Comparison of ENCODE assay signal across 8 cellular contexts in genomic region chr3:39809995-39810595, GRCh38. TPM values are rescaled to one million over a fixed set of nuclear protein-coding genes. Genes with fewer than 3 reads are reported as not detected.
DNase-seq lines count a peak whose midpoint lies in the region; ATAC-seq, FAIRE-seq and TF ChIP-seq lines count a peak whose summit lies in the region.

No MANE protein-coding gene starts in this region.

- H4K91ac ChIP-seq in H1 (replicated peaks; ENCODE audit: insufficient read length, low read length) = peak overlapping the region; percentile 64

- no peak for FAIRE-seq in H1 (lab: Jason Lieb, UNC)

- H3K4me2 ChIP-seq in H1 (ENCODE audit: insufficient read depth in 1 of 2, low read depth in 2 of 2, low read length in 2 of 2) = peak overlapping the region; percentile 89

- H3K27me3 Mint-ChIP-seq in naive thymus-derived CD4-positive, alpha-beta T cell = peaks cover 66 to 81% (median 71%) of the 10 kb centered on the region in 5 donors

- H2BK5ac ChIP-seq in H1 (ENCODE audit: low read depth, low read length) = no peak overlapping the region

- POLR2A ChIA-PET in H1 (lab: Charles Lee; ENCODE audit: partially characterized antibody) = no interaction called here
- POLR2A ChIA-PET in naive thymus-derived CD4-positive, alpha-beta T cell (lab: Charles Lee) = no interaction called here

- H3K4me1 ChIP-seq in H1 (replicated peaks in 1 of 4; ENCODE audit: control insufficient read depth in 3 of 4, insufficient read depth in 4 of 4, low read length in 3 of 4) = peaks cover 0 to 3% (median 1%) of the 10 kb centered on the region in 4 experiments; a peak in 3 of 7 replicates
- H3K4me1 ChIP-seq in naive thymus-derived CD4-positive, alpha-beta T cell (ENCODE audit: control insufficient read depth in 2 of 2, insufficient read depth in 2 of 2, low read length in 2 of 2) = no peaks in the 10 kb centered on the region

- peaks cover 8 to 26% (median 17%) of the 10 kb centered on the region in 7 donors for H3K4me1 Mint-ChIP-seq in naive thymus-derived CD4-positive, alpha-beta T cell

- peak overlapping the region; percentile 25 for H3K4me3 ChIP-seq in Jurkat, Clone E6-1 (ENCODE audit: low read length)
- H3K4me3 ChIP-seq in H1 (ENCODE audit: extremely low read depth in 1 of 4, insufficient read depth in 2 of 4, low read depth in 3 of 4, low read length in 4 of 4) = peak overlapping the region; percentile 44 to 70 (median 60)
- no peak overlapping the region for H3K4me3 ChIP-seq in naive thymus-derived CD4-positive, alpha-beta T cell (ENCODE audit: low read length)

- 3% methylated on average over 34 of the region's 48 CpGs; no CpG with 5 or more reads in 1 of the 2 experiments for WGBS in H1 (ENCODE audit: extremely low coverage in 1 of 2, insufficient coverage in 1 of 2, insufficient read length in 1 of 2, insufficient replicate concordance in 2 of 2, low coverage in 1 of 2, low lambda C conversion rate in 2 of 2, missing lambda C conversion rate in 1 of 2), 2 experiments

- no peak overlapping the region for H3K9ac ChIP-seq in H1 (replicated peaks in 1 of 4; ENCODE audit: extremely low read depth in 1 of 4, low read depth in 3 of 4, low read length in 3 of 4)

- H2BK15ac ChIP-seq in H1 (ENCODE audit: low read length) = peak overlapping the region; percentile 78; the same call in 1 of the 2 replicates

- no peaks in the 10 kb centered on the region for H3K9me3 ChIP-seq in H1 (ENCODE audit: insufficient read depth in 2 of 2, low read depth in 1 of 2, low read length in 1 of 2)
- no peaks in the 10 kb centered on the region for H3K9me3 ChIP-seq in naive thymus-derived CD4-positive, alpha-beta T cell (ENCODE audit: control insufficient read depth in 2 of 3, low read length in 3 of 3)

- 0 out of 2 replicates have a peak overlapping the region, but pooled peaks have one; percentile 22 for H2BK12ac ChIP-seq in H1 (ENCODE audit: low read depth, low read length)

- peak overlapping the region; percentile 72; the same call in 1 of the 2 replicates for H3K18ac ChIP-seq in H1 (ENCODE audit: extremely low read depth, low read length)

- TF ChIP-seq RAD21 in H1 (IDR thresholded peaks at IDR 0.05 in 1 of 2, conservative IDR thresholded peaks at IDR 0.05 in 1 of 2; ENCODE audit: low read depth in 2 of 2, low read length in 2 of 2) = no peak

- DNase-seq in Jurkat, Clone E6-1 (ENCODE audit: low read depth, low spot score) = no peak
- DNase-seq in H1 (ENCODE audit: low read depth in 1 of 2, low spot score in 2 of 2) = peak in 1 of 2 experiments; percentile 65
- DNase-seq in naive thymus-derived CD4-positive, alpha-beta T cell = no peak
- no peak for DNase-seq in ecto neural progenitor cell (ENCODE audit: low spot score)
- DNase-seq in NCI-H2196 (lab: John Stamatoyannopoulos, UW; ENCODE audit: unreplicated experiment) = no peak

- ATAC-seq in GM18511 (IDR thresholded peaks at IDR 0.05; ENCODE audit: unreplicated experiment) = peak; percentile 21
- ATAC-seq in naive thymus-derived CD4-positive, alpha-beta T cell = no peak
- no peak for ATAC-seq in GM18868 (IDR thresholded peaks at IDR 0.05; ENCODE audit: unreplicated experiment)
- no peak for ATAC-seq in GM19395 (IDR thresholded peaks at IDR 0.05; ENCODE audit: unreplicated experiment)

- H3K79me1 ChIP-seq in H1 (ENCODE audit: low read depth, low read length) = no peaks in the 10 kb centered on the region

- no peaks in the 10 kb centered on the region for H3K79me2 ChIP-seq in H1 (ENCODE audit: control insufficient read depth in 1 of 2, insufficient read depth in 2 of 2, low read length in 2 of 2)

- intact Hi-C loops in naive thymus-derived CD4-positive, alpha-beta T cell (cut with micrococcal nuclease) = no loop called here

- peaks cover 0 to 4% of the 10 kb centered on the region in 2 experiments for H4K20me1 ChIP-seq in H1 (replicated peaks in 1 of 2; ENCODE audit: control insufficient read depth in 1 of 2, insufficient read depth in 2 of 2, low read length in 2 of 2)

- H3K27ac Mint-ChIP-seq in naive thymus-derived CD4-positive, alpha-beta T cell = no peak overlapping the region

- peaks cover 0 to 13% (median 0%) of the 10 kb centered on the region in 11 donors for H3K9me3 Mint-ChIP-seq in naive thymus-derived CD4-positive, alpha-beta T cell

- no peak overlapping the region for H2AK5ac ChIP-seq in H1 (ENCODE audit: low read depth, low read length)

- H3K23me2 ChIP-seq in H1 (ENCODE audit: low read depth, low read length) = peaks cover 20% of the 10 kb centered on the region

- H4K5ac ChIP-seq in H1 (ENCODE audit: insufficient read length, low read depth, low read length) = no peak overlapping the region

- H3K4ac ChIP-seq in H1 (replicated peaks; ENCODE audit: insufficient read length, low read depth, low read length) = peak overlapping the region; percentile 69

- H3K27ac ChIP-seq in H1 (ENCODE audit: low read depth, low read length) = no peak overlapping the region
- H3K27ac ChIP-seq in naive thymus-derived CD4-positive, alpha-beta T cell (ENCODE audit: low read depth, low read length) = no peak overlapping the region

- TF ChIP-seq POLR2A in H1 (IDR thresholded peaks at IDR 0.05; ENCODE audit: control extremely low read depth in 1 of 2, low read depth in 2 of 2, low read length in 2 of 2) = no peak

- TF ChIP-seq CTCF in H1 (IDR thresholded peaks at IDR 0.05; ENCODE audit: control extremely low read depth in 1 of 3, insufficient read depth in 1 of 3, low read depth in 1 of 3, low read length in 3 of 3) = no peak

- CTCF ChIA-PET in H1 (lab: Charles Lee; ENCODE audit: partially characterized antibody) = interaction anchor here (0.9 to 5.5 kb wide), 4 partner anchors 181 to 370 kb away, joined by 3 to 39 read pairs (median 16); no protein-coding TSS in a partner anchor
- CTCF ChIA-PET in naive thymus-derived CD4-positive, alpha-beta T cell (lab: Charles Lee) = no interaction called here

- peak overlapping the region; percentile 62 for H4K8ac ChIP-seq in H1 (ENCODE audit: extremely low read depth, insufficient read depth, low read length)

- peaks cover 0 to 17% (median 0%) of the 10 kb centered on the region in 5 donors for H3K36me3 Mint-ChIP-seq in naive thymus-derived CD4-positive, alpha-beta T cell

- H3K27me3 ChIP-seq in H1 (replicated peaks in 1 of 4; ENCODE audit: control insufficient read depth in 3 of 4, extremely low read depth in 1 of 4, insufficient read depth in 3 of 4, low read length in 3 of 4) = peaks cover 8 to 42% (median 30%) of the 10 kb centered on the region in 4 experiments
- peaks cover 0 to 14% of the 10 kb centered on the region in 2 donors for H3K27me3 ChIP-seq in naive thymus-derived CD4-positive, alpha-beta T cell (ENCODE audit: control insufficient read depth in 2 of 2, insufficient read depth in 2 of 2, low read length in 2 of 2)

- peak overlapping the region; percentile 23; the same call in 1 of the 2 replicates for H2BK20ac ChIP-seq in H1 (ENCODE audit: low read length)

- H3K56ac ChIP-seq in H1 (replicated peaks; ENCODE audit: insufficient read length, low read depth, low read length) = no peak overlapping the region

- no peak overlapping the region for H3K23ac ChIP-seq in H1 (ENCODE audit: insufficient read length)

- H3K36me3 ChIP-seq in H1 (ENCODE audit: control insufficient read depth in 2 of 4, insufficient read depth in 4 of 4, low read length in 3 of 4) = no peaks in the 10 kb centered on the region
- no peaks in the 10 kb centered on the region for H3K36me3 ChIP-seq in naive thymus-derived CD4-positive, alpha-beta T cell (ENCODE audit: control insufficient read depth in 2 of 3, insufficient read depth in 3 of 3, low read length in 3 of 3)

- peak overlapping the region; percentile 90; the same call in 1 of the 2 replicates for H2AFZ ChIP-seq in H1 (ENCODE audit: low read length)

- peak overlapping the region; percentile 39 to 82 (median 60) for H3K4me3 Mint-ChIP-seq in naive thymus-derived CD4-positive, alpha-beta T cell

- no peak for TF ChIP-seq EP300 in H1 (IDR thresholded peaks at IDR 0.05; ENCODE audit: borderline replicate concordance in 1 of 2, low read depth in 2 of 2, low read length in 2 of 2)

- H3K14ac ChIP-seq in H1 (ENCODE audit: insufficient read length) = no peak overlapping the region

- H2BK120ac ChIP-seq in H1 (replicated peaks; ENCODE audit: low read depth, low read length) = no peak overlapping the region

TF ChIP-seq in H1, 55 proteins besides CTCF, POLR2A, EP300 and RAD21 (continues in another document):
- TF ChIP-seq CBX8 (IDR thresholded peaks at IDR 0.05; ENCODE audit: borderline replicate concordance, low read depth, low read length) (no peak), POLR2AphosphoS5 (IDR thresholded peaks at IDR 0.05; ENCODE audit: low read depth, low read length) (no peak), RNF2 (IDR thresholded peaks at IDR 0.05; ENCODE audit: borderline replicate concordance, low read depth, low read length, missing control alignments, poor library complexity, severe bottlenecking) (peak; percentile 48), NANOG (IDR thresholded peaks at IDR 0.05; ENCODE audit: insufficient read depth, low read depth, low read length, poor library complexity, severe bottlenecking) (no peak), BRCA1 (IDR thresholded peaks at IDR 0.05; ENCODE audit: low read depth, low read length) (no peak), SUZ12 (IDR thresholded peaks at IDR 0.05; ENCODE audit: low read length) (peak; percentile 92; the same call in 1 of the 2 replicates), HDAC6 (IDR thresholded peaks at IDR 0.05; ENCODE audit: low read depth, low read length) (no peak), BACH1 (IDR thresholded peaks at IDR 0.05; ENCODE audit: low read length) (no peak), CEBPB (IDR thresholded peaks at IDR 0.05; ENCODE audit: low read depth, low read length) (no peak), EZH2 (IDR thresholded peaks at IDR 0.05; ENCODE audit: low read depth, low read length, severe bottlenecking) (peak; percentile 90), JUND (IDR thresholded peaks at IDR 0.05; ENCODE audit: low read length) (no peak), RBBP5 (IDR thresholded peaks at IDR 0.05; ENCODE audit: borderline replicate concordance, low read depth, low read length) (peak; percentile 62; the same call in 1 of the 2 replicates), ASH2L (IDR thresholded peaks at IDR 0.05; ENCODE audit: low read length) (peak; percentile 79)

RNA-seq across cellular contexts. Expression of gene MYRIP, which starts 0.7 kb away (rescaled TPM):
- polyA plus RNA-seq in Jurkat, Clone E6-1 (2012; ENCODE audit: insufficient read depth, insufficient read length) = 0.43 TPM
- total RNA-seq in H1 (2021; fragmentation: NEBNext Ultra II Directional; extraction: Animal tissue kit (Norgen Biotek cat#: 25700)) = 3.4 and 4.3 TPM in 2 replicates
- 0.54 and 0.91 TPM in 2 replicates for polyA plus RNA-seq in H1 (2011; rRNA removed)
- 1.0 TPM for polyA plus RNA-seq in H1 (2011; cell fraction: cytosol; rRNA removed)
- polyA plus RNA-seq in H1 (2011; cell fraction: nucleus; rRNA removed) = 2.4 TPM
- polyA plus RNA-seq in H1 (2012, experiment 1 of 2) = 1.4 to 1.6 TPM (median 1.4 TPM) in 4 replicates
- 0.31 TPM for polyA plus RNA-seq in H1 (2012, experiment 2 of 2)
- polyA plus RNA-seq in H1 (2013, experiment 1 of 2) = 2.0 TPM
- 2.0 TPM for polyA plus RNA-seq in H1 (2013, experiment 2 of 2)
- polyA minus RNA-seq in H1 (2011; rRNA and poly(A)+ RNA removed) = 2.5 and 5.6 TPM in 2 replicates
- polyA minus RNA-seq in H1 (2011; cell fraction: cytosol; rRNA and poly(A)+ RNA removed) = 2.4 TPM
- polyA minus RNA-seq in H1 (2011; cell fraction: nucleus; rRNA and poly(A)+ RNA removed) = 4.0 TPM
- not detected for total RNA-seq in naive thymus-derived CD4-positive, alpha-beta T cell
- not detected for polyA plus RNA-seq in naive thymus-derived CD4-positive, alpha-beta T cell
